ENCODE assay signal across 27 cellular contexts in the genomic region with DNA sequence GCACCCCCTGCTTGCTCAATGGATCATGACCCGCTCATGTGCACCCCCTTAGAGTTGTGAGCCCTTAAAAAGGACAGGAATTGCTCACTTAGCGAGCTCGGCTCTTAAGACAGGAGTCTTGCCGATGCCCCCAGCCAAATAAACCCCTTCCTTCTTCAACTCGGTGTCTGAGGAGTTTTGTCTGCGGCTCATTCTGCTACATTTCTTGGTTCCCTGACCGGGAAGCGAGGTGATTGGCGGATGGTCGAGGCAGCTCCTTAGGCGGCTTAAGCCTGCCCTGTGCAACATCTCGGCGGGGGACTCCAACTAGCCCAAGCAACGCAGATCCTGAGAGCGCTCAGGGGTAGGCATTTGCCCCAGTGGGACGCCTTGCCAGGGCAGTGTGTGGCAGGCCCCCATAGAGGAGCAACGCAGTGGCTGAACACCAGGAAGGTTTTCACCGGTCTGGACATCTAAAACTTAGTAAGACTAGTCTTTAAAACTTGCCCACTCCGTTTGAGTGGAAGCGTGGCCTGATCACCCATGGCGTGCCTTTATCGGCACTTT. TPM values are rescaled to one million over a fixed set of nuclear protein-coding genes. Genes with fewer than 3 reads are reported as not detected.
"Had no signal": no experiment of that assay in that cellular context is flagged by ENCODE, and none has a peak within 500 bp of the region (broad histone marks: within the 10 kb centered on the region; RNA-seq: fewer than 3 reads in every experiment).

No MANE protein-coding gene starts in this region.

- H3K4me3 ChIP-seq: adrenal gland, MG63 had no signal

- DNase-seq: activated CD4-positive, alpha-beta T cell treated with anti-CD3 and anti-CD28 coated beads, Interleukin-2, amount 10 ng/mL, durations not matched to agents 24 days and 14 days; activated CD4-positive, alpha-beta T cell treated with anti-CD3 and anti-CD28 coated beads, Interleukin-2, amount 50 U/mL, for 48 hours; activated CD4-positive, CD25-positive, alpha-beta regulatory T cell treated with anti-CD3 and anti-CD28 coated beads, Interleukin-2, amount 50 U/mL, for 72 hours; activated CD8-positive, alpha-beta memory T cell treated with anti-CD3 and anti-CD28 coated beads, Interleukin-2, amount 50 U/mL, for 4 hours; activated naive CD4-positive, alpha-beta T cell treated with anti-CD3 and anti-CD28 coated beads, Interleukin-2, amount 50 U/mL, for 16 hours; activated naive CD8-positive, alpha-beta T cell treated with anti-CD3 and anti-CD28 coated beads, Interleukin-2, amount 10 ng/mL, durations not matched to agents 7 days and 5 days; activated T-cell treated with anti-CD3 and anti-CD28 coated beads, Interleukin-2, amount 50 U/mL, for 1 hour; adrenal gland; anterior cingulate cortex; MG63; MV-4-11; NCI-H1092 treated with DMSO at 0.1 percent for 48 hours; NCI-H1417 treated with DMSO at 0.1 percent for 48 hours; NCI-H1694; NCI-H2029; NCI-H2107; NCI-H2171 treated with DMSO at 0.1 percent for 48 hours; NCI-H226; NCI-H526; NCI-H774; SIG-M5; T-helper 17 cell; T-helper 9 cell had no signal

- H3K27ac Mint-ChIP-seq: activated CD4-positive, alpha-beta T cell treated with anti-CD3 and anti-CD28 coated beads, Interleukin-2, amount 10 ng/mL, durations not matched to agents 24 days and 14 days; activated naive CD8-positive, alpha-beta T cell treated with anti-CD3 and anti-CD28 coated beads, Interleukin-2, amount 10 ng/mL, durations not matched to agents 7 days and 5 days; T-helper 17 cell; WTC11 had no signal

- H3K4me3 Mint-ChIP-seq: activated CD4-positive, alpha-beta T cell treated with anti-CD3 and anti-CD28 coated beads, Interleukin-2, amount 10 ng/mL, durations not matched to agents 24 days and 14 days; activated naive CD8-positive, alpha-beta T cell treated with anti-CD3 and anti-CD28 coated beads, Interleukin-2, amount 10 ng/mL, durations not matched to agents 7 days and 5 days; T-helper 17 cell; WTC11 had no signal

- H3K9me3 Mint-ChIP-seq: activated CD4-positive, alpha-beta T cell treated with anti-CD3 and anti-CD28 coated beads, Interleukin-2, amount 10 ng/mL, durations not matched to agents 24 days and 14 days; activated naive CD8-positive, alpha-beta T cell treated with anti-CD3 and anti-CD28 coated beads, Interleukin-2, amount 10 ng/mL, durations not matched to agents 7 days and 5 days; WTC11 had no signal

- H3K4me1 ChIP-seq: adrenal gland had no signal

- H3K9me3 ChIP-seq: adrenal gland, MG63 had no signal

- H3K36me3 Mint-ChIP-seq: activated naive CD8-positive, alpha-beta T cell treated with anti-CD3 and anti-CD28 coated beads, Interleukin-2, amount 10 ng/mL, durations not matched to agents 7 days and 5 days; WTC11 had no signal

- H3K27ac ChIP-seq: adrenal gland, KMS-11 had no signal

- H3K36me3 ChIP-seq: adrenal gland, MG63 had no signal

- ATAC-seq: T-helper 17 cell, WTC11 had no signal

- H3K4me1 Mint-ChIP-seq: activated CD4-positive, alpha-beta T cell treated with anti-CD3 and anti-CD28 coated beads, Interleukin-2, amount 10 ng/mL, durations not matched to agents 24 days and 14 days; activated naive CD8-positive, alpha-beta T cell treated with anti-CD3 and anti-CD28 coated beads, Interleukin-2, amount 10 ng/mL, durations not matched to agents 7 days and 5 days; T-helper 17 cell had no signal

- H3K27me3 ChIP-seq: adrenal gland, MG63 had no signal

RNA-seq across cellular contexts. Expression of a gene that starts 9.5 kb away (rescaled TPM):
- total RNA-seq: activated CD4-positive, alpha-beta T cell treated with anti-CD3 and anti-CD28 coated beads, Interleukin-2, amount 10 ng/mL, durations not matched to agents 24 days and 14 days; activated naive CD8-positive, alpha-beta T cell treated with anti-CD3 and anti-CD28 coated beads, Interleukin-2, amount 10 ng/mL, durations not matched to agents 7 days and 5 days; NCI-H460; OCI-LY7 had no signal
